ENCODE assay signal across 9 cellular contexts in genomic region chr4:150010525-150011126, GRCh38.
DNase-seq lines count a peak whose midpoint lies in the region; ATAC-seq and TF ChIP-seq lines count a peak whose summit lies in the region.
"Had no signal": no experiment of that assay in that cellular context is flagged by ENCODE, and none has a peak within 500 bp of the region (broad histone marks: within the 10 kb centered on the region; RNA-seq: fewer than 3 reads in every experiment).

No MANE protein-coding gene starts in this region.

- no peak overlapping the region for H3K4me3 ChIP-seq in lower lobe of right lung

- intact Hi-C loops in lower lobe of right lung (cut with DNase I), result no loop called here

- H3K4me3 Mint-ChIP-seq in chondrocyte (ENCODE audit: unreplicated experiment), result no peak overlapping the region
- H3K4me3 Mint-ChIP-seq: stimulated activated naive CD8-positive, alpha-beta T cell treated with anti-CD3 and anti-CD28 coated beads, Interleukin-15, Interleukin-2, amounts not matched to agents 100 ng/mL and 50 ng/mL, for 24 hours had no signal

- H3K27ac Mint-ChIP-seq in chondrocyte (ENCODE audit: unreplicated experiment), result no peak overlapping the region
- H3K27ac Mint-ChIP-seq: stimulated activated naive CD8-positive, alpha-beta T cell treated with anti-CD3 and anti-CD28 coated beads, Interleukin-15, Interleukin-2, amounts not matched to agents 100 ng/mL and 50 ng/mL, for 24 hours had no signal

- peaks cover 24% of the 10 kb centered on the region for H3K4me1 Mint-ChIP-seq in chondrocyte (ENCODE audit: low read depth)

- H3K27me3 ChIP-seq in lower lobe of right lung (ENCODE audit: low read depth), result no peaks in the 10 kb centered on the region

- H3K27me3 Mint-ChIP-seq in chondrocyte (ENCODE audit: low read depth), result no peaks in the 10 kb centered on the region

- H3K4me1 ChIP-seq in lower lobe of right lung, result no peaks in the 10 kb centered on the region

- ATAC-seq in HG03432 (IDR thresholded peaks at IDR 0.05; ENCODE audit: unreplicated experiment) (peak; percentile 79), lower lobe of right lung (peak; percentile 57 to 67)

- DNase-seq in NCI-H510A treated with DMSO at 0.1 percent for 48 hours (lab: John Stamatoyannopoulos, UW) (peak; percentile 72), chondrocyte (ENCODE audit: low spot score) (no peak), lower lobe of right lung (no peak), HK-2 (ENCODE audit: unreplicated experiment) (no peak), NOMO-1 treated with DMSO at 0.1 percent for 48 hours (lab: John Stamatoyannopoulos, UW; ENCODE audit: unreplicated experiment) (no peak)

- H3K36me3 ChIP-seq in lower lobe of right lung, result no peaks in the 10 kb centered on the region

- H3K27ac ChIP-seq in 22Rv1 (no peak overlapping the region), lower lobe of right lung (no peak overlapping the region)

- H3K9me3 Mint-ChIP-seq in chondrocyte (ENCODE audit: low read depth), result no peaks in the 10 kb centered on the region
- H3K9me3 Mint-ChIP-seq: stimulated activated naive CD8-positive, alpha-beta T cell treated with anti-CD3 and anti-CD28 coated beads, Interleukin-15, Interleukin-2, amounts not matched to agents 100 ng/mL and 50 ng/mL, for 24 hours had no signal

- no peaks in the 10 kb centered on the region for H3K36me3 Mint-ChIP-seq in chondrocyte (ENCODE audit: low read depth)

- TF ChIP-seq CTCF in 22Rv1 (IDR thresholded peaks at IDR 0.05), result peak; percentile 64
- TF ChIP-seq CTCF in GM12873 (IDR thresholded peaks at IDR 0.05; ENCODE audit: insufficient read depth, low read depth, low read length, missing control alignments), result peak; percentile 60
- peak; percentile 87 for TF ChIP-seq CTCF in chondrocyte (IDR thresholded peaks at IDR 0.05)
- TF ChIP-seq CTCF in lower lobe of right lung (IDR thresholded peaks at IDR 0.05), result peak; percentile 47

- H3K9me3 ChIP-seq in lower lobe of right lung, result no peaks in the 10 kb centered on the region
